In the genomic region with DNA sequence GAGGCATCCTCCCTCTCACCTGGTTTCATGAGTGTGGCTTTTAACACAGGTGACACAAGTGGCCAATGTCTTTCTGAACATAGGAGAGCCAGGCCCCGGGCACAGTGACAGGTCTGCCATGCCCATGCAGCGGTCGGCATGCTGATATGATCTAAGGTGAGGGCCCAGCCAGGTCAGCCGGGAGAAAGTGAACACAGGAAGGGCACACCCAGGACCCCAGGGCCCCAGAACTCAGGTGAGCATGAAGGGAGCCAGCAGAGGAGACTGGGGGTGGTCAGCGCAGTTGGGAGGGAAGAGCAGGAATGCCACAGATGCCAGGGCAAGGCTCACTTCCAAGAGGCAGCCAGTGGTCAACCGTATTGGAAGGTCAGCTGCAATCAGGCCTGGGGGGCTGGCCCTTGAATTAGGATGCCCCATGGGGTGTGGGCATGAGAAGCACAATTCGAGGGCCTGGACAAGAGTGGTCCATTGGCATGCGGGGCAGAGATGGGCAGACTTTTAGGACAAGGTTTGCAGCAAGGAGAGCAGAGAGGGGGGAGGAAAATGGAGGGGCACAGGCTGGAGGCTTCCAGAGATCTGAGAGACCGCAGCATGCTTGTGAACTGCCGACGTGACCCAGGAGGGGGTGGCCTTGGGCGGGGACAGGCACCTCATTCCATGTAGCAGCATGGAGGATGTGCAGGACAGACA, we compare ENCODE assay signal across 20 cellular contexts. TPM values are rescaled to one million over a fixed set of nuclear protein-coding genes. Genes with fewer than 3 reads are reported as not detected.
DNase-seq lines count a peak whose midpoint lies in the region; ATAC-seq and TF ChIP-seq lines count a peak whose summit lies in the region.
"Had no signal": no experiment of that assay in that cellular context is flagged by ENCODE, and none has a peak within 500 bp of the region (broad histone marks: within the 10 kb centered on the region; RNA-seq: fewer than 3 reads in every experiment).

No MANE protein-coding gene starts in this region.

- no peak overlapping the region for H3K4me3 Mint-ChIP-seq in chondrocyte (ENCODE audit: unreplicated experiment)
- H3K4me3 Mint-ChIP-seq in nephron: peak overlapping the region in 2 of 3 experiments; percentile 24 to 56
- H3K4me3 Mint-ChIP-seq: activated CD4-positive, alpha-beta T cell treated with anti-CD3 and anti-CD28 coated beads, Interleukin-2, amount 10 ng/mL, durations not matched to agents 24 days and 14 days had no signal

- H3K9me3 Mint-ChIP-seq in chondrocyte (ENCODE audit: low read depth) (peaks cover 17% of the 10 kb centered on the region), nephron (peaks cover 17% of the 10 kb centered on the region)

- TF ChIP-seq CTCF in chondrocyte (IDR thresholded peaks at IDR 0.05) (no peak), nephron (IDR thresholded peaks at IDR 0.05; ENCODE audit: unreplicated experiment in 3 of 3) (no peak), upper lobe of left lung (IDR thresholded peaks at IDR 0.05) (no peak)

- H3K27ac Mint-ChIP-seq in chondrocyte (ENCODE audit: unreplicated experiment) (no peak overlapping the region), nephron (no peak overlapping the region)
- H3K27ac Mint-ChIP-seq: activated CD4-positive, alpha-beta T cell treated with anti-CD3 and anti-CD28 coated beads, Interleukin-2, amount 10 ng/mL, durations not matched to agents 24 days and 14 days had no signal

- no peaks in the 10 kb centered on the region for H3K27me3 ChIP-seq in upper lobe of left lung
- H3K27me3 ChIP-seq: testis had no signal

- H3K27me3 Mint-ChIP-seq in chondrocyte (ENCODE audit: low read depth): peaks cover 3% of the 10 kb centered on the region
- peaks cover 4% of the 10 kb centered on the region for H3K27me3 Mint-ChIP-seq in nephron (ENCODE audit: low read depth)

- H3K27ac ChIP-seq in upper lobe of left lung: peak overlapping the region in 3 of 4 donors; percentile 77 to 92 (median 81)
- H3K27ac ChIP-seq: A549, foreskin keratinocyte, testis had no signal

- no peak for ATAC-seq in upper lobe of left lung (ENCODE audit: low FRiP score in 2 of 2)
- no peak for ATAC-seq in HG03095 (IDR thresholded peaks at IDR 0.05; ENCODE audit: unreplicated experiment)
- no peak for ATAC-seq in GM21723 (IDR thresholded peaks at IDR 0.05; ENCODE audit: unreplicated experiment)
- ATAC-seq: A549, foreskin keratinocyte, right cardiac atrium had no signal

- WGBS in upper lobe of left lung, 2 donors: 74 to 75% methylated on average over 12 of the region's 12 CpGs

- H3K36me3 Mint-ChIP-seq in chondrocyte (ENCODE audit: low read depth) (peaks cover 3% of the 10 kb centered on the region), nephron (ENCODE audit: low read depth) (peaks cover 18% of the 10 kb centered on the region)

- peaks cover 44% of the 10 kb centered on the region for H3K4me1 Mint-ChIP-seq in chondrocyte (ENCODE audit: low read depth)
- peaks cover 24% of the 10 kb centered on the region for H3K4me1 Mint-ChIP-seq in nephron

- DNase-seq in activated gamma-delta T cell treated with Interleukin-2 at 50 U/mL for 16 hours (peak; percentile 2), activated gamma-delta T cell (lab: John Stamatoyannopoulos, UW) (no peak), chondrocyte (ENCODE audit: low spot score) (peak; percentile 82), upper lobe of left lung (peak; percentile 20 to 36), KG1 (lab: John Stamatoyannopoulos, UW) (no peak)
- DNase-seq: activated CD4-positive, alpha-beta T cell treated with anti-CD3 and anti-CD28 coated beads, Interleukin-2, amount 10 ng/mL, durations not matched to agents 24 days and 14 days; C1 segment of cervical spinal cord; DMS153; foreskin keratinocyte; NCI-H187; NCI-H446; stimulated activated CD4-positive, alpha-beta T cell treated with anti-CD3 and anti-CD28 coated beads, Interleukin-2, amount 100 ng/mL, for 24 hours; T-helper 9 cell; testis had no signal

- no peaks in the 10 kb centered on the region for H3K9me3 ChIP-seq in upper lobe of left lung
- H3K9me3 ChIP-seq: testis had no signal

- H3K36me3 ChIP-seq in upper lobe of left lung: no peaks in the 10 kb centered on the region

- no peak overlapping the region for H3K4me3 ChIP-seq in upper lobe of left lung
- H3K4me3 ChIP-seq: A549, lung, testis had no signal

- TF ChIP-seq EP300 in upper lobe of left lung (IDR thresholded peaks at IDR 0.05): no peak

- H3K4me1 ChIP-seq in upper lobe of left lung: peaks cover 27 to 41% (median 34%) of the 10 kb centered on the region in 4 donors
- H3K4me1 ChIP-seq: foreskin keratinocyte had no signal

- TF ChIP-seq POLR2A in upper lobe of left lung (IDR thresholded peaks at IDR 0.05): no peak

RNA-seq across cellular contexts. Expression of a gene that starts 3.9 kb away (rescaled TPM):
- total RNA-seq in chondrocyte (29.5 to 40.6 TPM (median 40.1 TPM) in 3 replicates), upper lobe of left lung (10 to 100 TPM; 28.6 to 81.7 (median 44.8) TPM)

Comparison
In these comparisons a context has a peak if more than half of its experiments do, and no peak if none do; other contexts are left out.
1. DNase-seq: peak in activated gamma-delta T cell treated with Interleukin-2 at 50 U/mL for 16 hours (single experiment), chondrocyte (single experiment) and upper lobe of left lung (2 of 2); none in activated gamma-delta T cell (single experiment) and KG1 (single experiment).